13 cellular contexts compared by ENCODE assay signal in genomic region chr17:40451420-40451819, GRCh38. TPM values are rescaled to one million over a fixed set of nuclear protein-coding genes. Genes with fewer than 3 reads are reported as not detected.
A peak's percentile ranks its signal among the peaks of the same experiment; 100 is the strongest.
DNase-seq lines count a peak whose midpoint lies in the region; ATAC-seq and TF ChIP-seq lines count a peak whose summit lies in the region.
"Had no signal": no experiment of that assay in that cellular context is flagged by ENCODE, and none has a peak within 500 bp of the region (broad histone marks: within the 10 kb centered on the region; RNA-seq: fewer than 3 reads in every experiment).

No MANE protein-coding gene starts in this region.

- WGBS in spleen, 5 donors: 46 to 79% (median 61%) methylated on average over 6 of the region's 6 CpGs

- peaks cover 0 to 46% (median 24%) of the 10 kb centered on the region in 6 donors for H3K36me3 ChIP-seq in spleen

- peaks cover 26% of the 10 kb centered on the region for H3K36me3 Mint-ChIP-seq in chondrocyte (ENCODE audit: low read depth)

- H3K4me3 Mint-ChIP-seq in chondrocyte (ENCODE audit: unreplicated experiment): no peak overlapping the region

- H3K27me3 Mint-ChIP-seq in chondrocyte (ENCODE audit: low read depth): no peaks in the 10 kb centered on the region

- TF ChIP-seq POLR2A in spleen (IDR thresholded peaks at IDR 0.05): no peak

- peak overlapping the region; percentile 93 for H3K27ac Mint-ChIP-seq in chondrocyte (ENCODE audit: unreplicated experiment)

- no peaks in the 10 kb centered on the region for H3K9me3 ChIP-seq in spleen

- no peaks in the 10 kb centered on the region for H3K9me3 Mint-ChIP-seq in chondrocyte (ENCODE audit: low read depth)

- no peak overlapping the region for H3K4me3 ChIP-seq in spleen

- H3K27ac ChIP-seq in spleen: peak overlapping the region in 6 of 8 donors; percentile 8 to 89 (median 44)
- H3K27ac ChIP-seq: VCaP had no signal

- H3K4me1 Mint-ChIP-seq in chondrocyte (ENCODE audit: low read depth): peaks cover 78% of the 10 kb centered on the region

- H3K27me3 ChIP-seq in spleen (replicated peaks in 1 of 7): no peaks in the 10 kb centered on the region

- no peak for ATAC-seq in HG02852 (IDR thresholded peaks at IDR 0.05; ENCODE audit: unreplicated experiment)

- intact Hi-C loops in spleen (cut with DNase I; ENCODE audit: low total_unique reads): no loop called here

- H3K4me1 ChIP-seq in spleen: peaks cover 24 to 95% (median 56%) of the 10 kb centered on the region in 6 donors

- TF ChIP-seq CTCF in chondrocyte (IDR thresholded peaks at IDR 0.05) (no peak), spleen (IDR thresholded peaks at IDR 0.05 in 8 of 11, conservative IDR thresholded peaks at IDR 0.05 in 3 of 11) (no peak)

- DNase-seq in HCEC 1CT (peak; percentile 71), chondrocyte (ENCODE audit: low spot score) (no peak), kidney tubule cell (ENCODE audit: low spot score) (peak; percentile 46), spleen (no peak), UCSD-AML1 (lab: John Stamatoyannopoulos, UW; ENCODE audit: unreplicated experiment) (no peak), SKM-1 (lab: John Stamatoyannopoulos, UW; ENCODE audit: unreplicated experiment) (no peak), RKO (ENCODE audit: low spot score) (no peak)
- DNase-seq: activated naive CD4-positive, alpha-beta T cell treated with anti-CD3 and anti-CD28 coated beads, Interleukin-2, amount 50 U/mL, for 16 hours; DMS79; H7; MV-4-11 had no signal

RNA-seq across cellular contexts. Expression of gene IGFBP4, which starts 8.2 kb away (rescaled TPM):
- 351 to 496 TPM (median 486 TPM) in 3 replicates for total RNA-seq in chondrocyte
- total RNA-seq in spleen: 100 to 1,000 TPM; 287 to 537 (median 336) TPM
- 100 to 1,000 TPM in 2 of 3 donors, 10 to 100 TPM in 1; 49.3 to 131 (median 107) TPM for polyA plus RNA-seq in spleen

RNA-seq across cellular contexts. Expression of gene TOP2A, which starts 33.7 kb away (rescaled TPM):
- total RNA-seq in chondrocyte (24.6 to 28.2 TPM (median 27.8 TPM) in 3 replicates), spleen (10 to 100 TPM in 5 of 7 donors, 1 to 10 TPM in 2; 5.5 to 37.5 (median 14.4) TPM)
- polyA plus RNA-seq in spleen: 10 to 100 TPM in 1 of 3 donors, 1 to 10 TPM in 2; 5.8 to 27.5 (median 8.1) TPM

RNA-seq across cellular contexts. Expression of gene TNS4, which starts 50.0 kb away (rescaled TPM):
- total RNA-seq in chondrocyte: 0.39 TPM in 1 of 3 replicates, not detected in the others
- 1 to 10 TPM in 1 of 7 donors, under 1 TPM in 5, not detected in 1; 0.14 to 1.3 (median 0.41) TPM for total RNA-seq in spleen
- under 1 TPM; 0.15 to 0.45 (median 0.21) TPM for polyA plus RNA-seq in spleen

Comparison
In these comparisons a context has a peak if more than half of its experiments do, and no peak if none do; other contexts are left out.
1. DNase-seq: peak in HCEC 1CT (single experiment) and kidney tubule cell (single experiment); none in chondrocyte (single experiment), spleen (single experiment), UCSD-AML1 (single experiment), SKM-1 (single experiment) and RKO (single experiment).